ENCODE assay signal across 20 cellular contexts in the genomic region with DNA sequence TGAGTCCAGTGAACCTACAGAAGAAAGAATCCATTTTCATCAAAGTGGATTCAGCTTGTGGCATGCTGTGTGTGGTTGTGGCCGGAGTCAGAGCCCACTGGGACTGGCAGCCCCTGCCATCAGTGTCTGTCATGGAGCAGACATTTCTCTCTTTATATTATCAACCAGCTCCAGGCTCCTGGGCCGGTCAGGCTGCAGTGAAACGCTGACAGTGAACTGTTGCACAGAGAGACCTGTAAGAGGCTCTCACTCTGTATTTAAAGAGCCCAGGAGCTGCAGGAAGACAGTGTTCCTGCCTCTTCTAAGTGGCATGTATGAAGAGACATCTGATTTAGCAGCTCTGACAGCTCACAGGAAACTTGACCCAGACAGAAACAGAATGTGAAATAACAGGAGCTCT.
A peak's percentile ranks its signal among the peaks of the same experiment; 100 is the strongest.
DNase-seq lines count a peak whose midpoint lies in the region; ATAC-seq, FAIRE-seq and TF ChIP-seq lines count a peak whose summit lies in the region.
"Had no signal": no experiment of that assay in that cellular context is flagged by ENCODE, and none has a peak within 500 bp of the region (broad histone marks: within the 10 kb centered on the region; RNA-seq: fewer than 3 reads in every experiment).

No MANE protein-coding gene starts in this region.

- H3K4me1 Mint-ChIP-seq in neural progenitor cell, result peaks cover 16% of the 10 kb centered on the region
- H3K4me1 Mint-ChIP-seq: activated CD4-positive, alpha-beta memory T cell treated with anti-CD3 and anti-CD28 coated beads, Interleukin-2, amount 10 ng/mL, durations not matched to agents 7 days and 5 days; T-cell had no signal

- peaks cover 2% of the 10 kb centered on the region for H3K27me3 Mint-ChIP-seq in neural progenitor cell (ENCODE audit: insufficient read depth, low read depth)
- H3K27me3 Mint-ChIP-seq: activated CD4-positive, alpha-beta memory T cell treated with anti-CD3 and anti-CD28 coated beads, Interleukin-2, amount 10 ng/mL, durations not matched to agents 7 days and 5 days; T-cell had no signal

- no peak for ATAC-seq in GM21526 (IDR thresholded peaks at IDR 0.05; ENCODE audit: low FRiP score, unreplicated experiment)
- ATAC-seq: T-cell had no signal

- no peak for FAIRE-seq in small intestine (lab: Jason Lieb, UNC)
- FAIRE-seq: G401.6, keratinocyte had no signal

- H3K27ac ChIP-seq in neural progenitor cell (no peak overlapping the region), small intestine (ENCODE audit: low read depth in 1 of 2, low read length in 1 of 2) (no peak overlapping the region)
- H3K27ac ChIP-seq: heart right ventricle had no signal

- H3K9me3 ChIP-seq in neural progenitor cell (ENCODE audit: low read depth), result no peaks in the 10 kb centered on the region
- H3K9me3 ChIP-seq in small intestine (ENCODE audit: control insufficient read depth, low read depth), result peaks cover 2% of the 10 kb centered on the region
- H3K9me3 ChIP-seq: BE2C, heart right ventricle had no signal

- H3K27ac Mint-ChIP-seq in neural progenitor cell, result peak overlapping the region; percentile 91
- H3K27ac Mint-ChIP-seq: activated CD4-positive, alpha-beta memory T cell treated with anti-CD3 and anti-CD28 coated beads, Interleukin-2, amount 10 ng/mL, durations not matched to agents 7 days and 5 days; T-cell had no signal

- H3K4me3 Mint-ChIP-seq in neural progenitor cell, result peak overlapping the region; percentile 43
- H3K4me3 Mint-ChIP-seq: activated CD4-positive, alpha-beta memory T cell treated with anti-CD3 and anti-CD28 coated beads, Interleukin-2, amount 10 ng/mL, durations not matched to agents 7 days and 5 days; T-cell had no signal

- H3K36me3 Mint-ChIP-seq in neural progenitor cell, result no peaks in the 10 kb centered on the region
- H3K36me3 Mint-ChIP-seq: T-cell had no signal

- H3K9me3 Mint-ChIP-seq in neural progenitor cell, result no peaks in the 10 kb centered on the region

- H3K4me3 ChIP-seq in choroid plexus epithelial cell (ENCODE audit: low read depth, low read length), result no peak overlapping the region
- no peak overlapping the region for H3K4me3 ChIP-seq in neural progenitor cell
- H3K4me3 ChIP-seq in small intestine (ENCODE audit: low read depth in 1 of 2, low read length in 2 of 2), result no peak overlapping the region
- H3K4me3 ChIP-seq: heart right ventricle had no signal

- DNase-seq in HT1080 (ENCODE audit: low read depth) (peak; percentile 32), NCI-H774 (lab: John Stamatoyannopoulos, UW) (peak; percentile 11), choroid plexus epithelial cell (ENCODE audit: low read depth) (peak; percentile 16), neural progenitor cell (ENCODE audit: low spot score) (peak; percentile 17), small intestine (no peak), superior temporal gyrus (ENCODE audit: extremely low spot score) (no peak)
- DNase-seq: activated CD4-positive, alpha-beta memory T cell treated with anti-CD3 and anti-CD28 coated beads, Interleukin-2, amount 10 ng/mL, durations not matched to agents 7 days and 5 days; activated T-cell treated with anti-CD3 and anti-CD28 coated beads, Interleukin-2, amount 50 U/mL, for 48 hours; BE2C; caudate nucleus; effector CD8-positive, alpha-beta T cell; heart right ventricle; NCI-H1694; NCI-H526; RPMI8226; stimulated activated CD4-positive, alpha-beta T cell treated with anti-CD3 and anti-CD28 coated beads, Interleukin-4, amount 100 ng/mL, for 24 hours; T-cell had no signal

- no peaks in the 10 kb centered on the region for H3F3A ChIP-seq in neural progenitor cell (ENCODE audit: low read depth)

- no peaks in the 10 kb centered on the region for H4K20me1 ChIP-seq in neural progenitor cell (ENCODE audit: low read depth)

- H3K4me1 ChIP-seq in neural progenitor cell, result no peaks in the 10 kb centered on the region
- no peaks in the 10 kb centered on the region for H3K4me1 ChIP-seq in small intestine (ENCODE audit: control insufficient read depth in 2 of 2, insufficient read depth in 1 of 2, low read depth in 1 of 2, low read length in 1 of 2)
- H3K4me1 ChIP-seq: BE2C, heart right ventricle had no signal

- H3K4me2 ChIP-seq in neural progenitor cell, result no peak overlapping the region

- H3K79me2 ChIP-seq in neural progenitor cell (ENCODE audit: low read depth), result no peaks in the 10 kb centered on the region

- TF ChIP-seq CTCF in choroid plexus epithelial cell (conservative IDR thresholded peaks at IDR 0.05; ENCODE audit: low read depth, low read length) (no peak), neural progenitor cell (IDR thresholded peaks at IDR 0.05) (no peak)

- H3K27me3 ChIP-seq in neural progenitor cell (no peaks in the 10 kb centered on the region), small intestine (ENCODE audit: control insufficient read depth in 2 of 2, insufficient read depth in 2 of 2, low read length in 2 of 2) (no peaks in the 10 kb centered on the region)
- H3K27me3 ChIP-seq: BE2C, heart right ventricle had no signal

- no peaks in the 10 kb centered on the region for H3K36me3 ChIP-seq in neural progenitor cell
- H3K36me3 ChIP-seq in small intestine (ENCODE audit: control insufficient read depth in 2 of 2, insufficient read depth in 2 of 2, low read length in 2 of 2), result no peaks in the 10 kb centered on the region
- H3K36me3 ChIP-seq: BE2C, heart right ventricle had no signal

- 33 to 43% (median 41%) methylated on average over 3 of the region's 3 CpGs for WGBS in small intestine, 3 donors

- no peak overlapping the region for H3K9ac ChIP-seq in neural progenitor cell

- H2AFZ ChIP-seq in neural progenitor cell (replicated peaks), result peak overlapping the region; percentile 93

Comparison
In these comparisons a context has a peak if more than half of its experiments do, and no peak if none do; other contexts are left out.
1. DNase-seq: peak in HT1080 (single experiment), NCI-H774 (single experiment), choroid plexus epithelial cell (single experiment) and neural progenitor cell (single experiment); none in small intestine (single experiment) and superior temporal gyrus (single experiment).